In the genomic region with DNA sequence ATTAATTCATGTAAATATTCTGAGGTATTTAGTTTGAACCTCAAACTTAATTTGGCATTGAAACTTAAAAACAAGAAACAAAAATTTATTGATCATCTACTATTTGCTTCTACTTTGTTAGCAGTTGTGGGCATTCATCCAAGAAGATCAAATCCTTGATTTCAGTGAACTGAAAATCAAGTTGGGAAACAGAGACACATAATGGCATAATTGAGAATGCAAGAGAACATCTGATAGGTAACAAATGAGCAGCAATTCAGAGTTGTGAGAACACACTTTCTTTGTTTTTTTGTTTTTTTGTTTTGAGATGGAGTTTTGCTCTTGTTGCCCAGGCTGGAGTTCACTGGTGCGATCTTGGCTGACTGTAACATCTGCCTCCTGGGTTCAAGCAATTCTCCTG, we compare ENCODE assay signal across 27 cellular contexts. TPM values are rescaled to one million over a fixed set of nuclear protein-coding genes. Genes with fewer than 3 reads are reported as not detected.
"Had no signal": no experiment of that assay in that cellular context is flagged by ENCODE, and none has a peak within 500 bp of the region (broad histone marks: within the 10 kb centered on the region; RNA-seq: fewer than 3 reads in every experiment).

No MANE protein-coding gene starts in this region.

- H3K36me3 ChIP-seq: neural progenitor cell, ovary, suprapubic skin, tibial artery, transverse colon, vagina had no signal

- H3K4me1 ChIP-seq: parathyroid adenoma, psoas muscle, suprapubic skin, testis, tibial artery, transverse colon, vagina had no signal

- H3K27me3 ChIP-seq: neural progenitor cell, suprapubic skin, testis, tibial artery, transverse colon, vagina had no signal

- ATAC-seq: naive thymus-derived CD4-positive, alpha-beta T cell; natural killer cell; psoas muscle; right cardiac atrium; sciatic nerve; stimulated activated memory B cell treated with anti-CD40 and anti-IgM and Interleukin-4, amounts not matched to agents 10 μg/mL and 1 μg/mL and 100 μg/mL, for 72 hours; stimulated activated naive CD8-positive, alpha-beta T cell treated with anti-CD3 and anti-CD28 coated beads, Interleukin-15, amount 100 ng/mL, for 72 hours; stimulated activated naive CD8-positive, alpha-beta T cell treated with anti-CD3 and anti-CD28 coated beads, Interleukin-15, Interleukin-2, amounts not matched to agents 100 U/mL and 50 U/mL, for 24 hours had no signal

- H3K9me3 ChIP-seq: ovary, psoas muscle, suprapubic skin, testis, tibial artery, transverse colon, vagina had no signal

- FAIRE-seq: urothelium cell line had no signal

- H3K4me3 ChIP-seq: neural progenitor cell, ovary, psoas muscle, skin epidermis, suprapubic skin, testis, tibial artery, transverse colon, vagina had no signal

- H2AFZ ChIP-seq: neural progenitor cell, parathyroid adenoma had no signal

- H3K4me2 ChIP-seq: neural progenitor cell had no signal

- H3K9ac ChIP-seq: neural progenitor cell, parathyroid adenoma had no signal

- H3K79me2 ChIP-seq: parathyroid adenoma had no signal

- DNase-seq: naive thymus-derived CD4-positive, alpha-beta T cell; natural killer cell; occipital lobe; ovary; posterior cingulate gyrus; psoas muscle; right cardiac atrium; stimulated activated CD4-positive, alpha-beta T cell treated with anti-CD3 and anti-CD28 coated beads, Interleukin-15, amount 100 ng/mL, for 24 hours; stimulated activated CD4-positive, alpha-beta T cell treated with anti-CD3 and anti-CD28 coated beads, Interleukin-2, amount 100 ng/mL, for 24 hours; stimulated activated CD4-positive, alpha-beta T cell treated with anti-CD3 and anti-CD28 coated beads, Interleukin-2, amount 100 ng/mL, for 48 hours; stimulated activated CD4-positive, alpha-beta T cell treated with anti-CD3 and anti-CD28 coated beads, Interleukin-4, amount 100 ng/mL, for 4 hours; stimulated activated CD8-positive, alpha-beta memory T cell treated with anti-CD3 and anti-CD28 coated beads, Interleukin-4, amount 100 ng/mL, for 48 hours; stimulated activated naive CD4-positive, alpha-beta T cell; stimulated activated naive CD8-positive, alpha-beta T cell treated with anti-CD3 and anti-CD28 coated beads, Interleukin-15, amount 100 ng/mL, for 72 hours; stimulated activated naive CD8-positive, alpha-beta T cell treated with anti-CD3 and anti-CD28 coated beads, Interleukin-15, Interleukin-2, amounts not matched to agents 100 U/mL and 50 U/mL, for 24 hours; substantia nigra; testis; tibial artery; transverse colon had no signal

- H3K27ac ChIP-seq: neural progenitor cell, ovary, parathyroid adenoma, psoas muscle, skin epidermis, suprapubic skin, testis, tibial artery, transverse colon, vagina had no signal

RNA-seq across cellular contexts. Expression of a gene that starts 33.9 kb away (rescaled TPM):
- polyA plus RNA-seq: naive thymus-derived CD4-positive, alpha-beta T cell had no signal
